ENCODE assay signal across 10 cellular contexts in genomic region chr6:148513145-148514071, GRCh38.
DNase-seq lines count a peak whose midpoint lies in the region; TF ChIP-seq lines count a peak whose summit lies in the region.
"Had no signal": no experiment of that assay in that cellular context is flagged by ENCODE, and none has a peak within 500 bp of the region (broad histone marks: within the 10 kb centered on the region; RNA-seq: fewer than 3 reads in every experiment).

No MANE protein-coding gene starts in this region.

- WGBS in SK-N-SH (ENCODE audit: low lambda C conversion rate): 65% methylated on average over 12 of the region's 14 CpGs
- WGBS in tibial nerve, 2 donors: 23 to 27% methylated on average over 14 of the region's 14 CpGs

- peak overlapping the region; percentile 56 for H3K4me2 ChIP-seq in SK-N-SH

- H4K20me1 ChIP-seq in SK-N-SH (ENCODE audit: insufficient read depth): no peaks in the 10 kb centered on the region

- CTCF ChIA-PET in SK-N-SH (lab: Yijun Ruan, JAX): interaction anchor here (1.7 kb wide), 1 partner anchor 49 kb away, joined by 3 read pairs; no protein-coding TSS in a partner anchor

- intact Hi-C loops in activated CD4-positive, alpha-beta T cell treated with anti-CD3 and anti-CD28 coated beads, Interleukin-2, amount 10 ng/mL, durations not matched to agents 24 days and 14 days (cut with micrococcal nuclease): no loop called here

- no peak overlapping the region for H3K4me3 Mint-ChIP-seq in activated CD4-positive, alpha-beta T cell treated with anti-CD3 and anti-CD28 coated beads, Interleukin-2, amount 10 ng/mL, durations not matched to agents 24 days and 14 days
- H3K4me3 Mint-ChIP-seq: activated T-helper 1 cell treated with anti-CD3 and anti-CD28 coated beads, Interleukin-12 subunit alpha, Interleukin-12 subunit beta, Interleukin-2, Interleukin-4 antibody, amounts not matched to agents 30 ng/mL and 10 ng/mL and 1 ng/mL, durations not matched to agents 14 hours and 24 hours and 36 hours had no signal

- H3K27ac ChIP-seq in SK-N-SH (ENCODE audit: low read depth in 2 of 2, low read length in 1 of 2): peak overlapping the region; percentile 68 to 87
- peak overlapping the region; percentile 76 to 93 (median 88) for H3K27ac ChIP-seq in tibial nerve
- H3K27ac ChIP-seq: HL-60 had no signal

- H3K4me1 Mint-ChIP-seq in activated CD4-positive, alpha-beta T cell treated with anti-CD3 and anti-CD28 coated beads, Interleukin-2, amount 10 ng/mL, durations not matched to agents 24 days and 14 days: no peaks in the 10 kb centered on the region

- TF ChIP-seq POLR2A in tibial nerve (IDR thresholded peaks at IDR 0.05): no peak

- TF ChIP-seq CTCF in SK-N-SH (IDR thresholded peaks at IDR 0.05) (no peak), fibroblast of pulmonary artery (IDR thresholded peaks at IDR 0.05; ENCODE audit: low read length, missing control alignments) (no peak), tibial nerve (IDR thresholded peaks at IDR 0.05) (no peak), GM20000 (IDR thresholded peaks at IDR 0.05; ENCODE audit: extremely low read depth, missing control alignments) (no peak)

- peaks cover 0 to 3% of the 10 kb centered on the region in 2 experiments; a peak in 3 of 4 replicates for H3K4me1 ChIP-seq in SK-N-SH (ENCODE audit: control insufficient read depth in 1 of 2, insufficient read depth in 2 of 2, low read depth in 1 of 2, low read length in 1 of 2)
- peaks cover 0 to 72% (median 10%) of the 10 kb centered on the region in 4 donors for H3K4me1 ChIP-seq in tibial nerve

- H3F3A ChIP-seq in SK-N-SH (replicated peaks; ENCODE audit: insufficient read depth): peaks cover 19% of the 10 kb centered on the region

- DNase-seq in SK-N-SH (no peak), fibroblast of pulmonary artery (ENCODE audit: low read depth) (peak; percentile 60), myocyte (ENCODE audit: low read depth) (peak; percentile 53), tibial nerve (ENCODE audit: low spot score in 2 of 2) (no peak), GM20000 (ENCODE audit: low spot score) (no peak), NCI-H446 (lab: John Stamatoyannopoulos, UW) (no peak)
- DNase-seq in activated CD4-positive, alpha-beta T cell treated with anti-CD3 and anti-CD28 coated beads, Interleukin-2, amount 10 ng/mL, durations not matched to agents 24 days and 14 days: no peak
- no peak for DNase-seq in activated CD4-positive, CD25-positive, alpha-beta regulatory T cell (lab: John Stamatoyannopoulos, UW)

- H2AFZ ChIP-seq in SK-N-SH (ENCODE audit: low read depth): no peak overlapping the region

- H3K27me3 ChIP-seq in SK-N-SH (ENCODE audit: insufficient read depth): no peaks in the 10 kb centered on the region
- no peaks in the 10 kb centered on the region for H3K27me3 ChIP-seq in tibial nerve

- peaks cover 76% of the 10 kb centered on the region for H3K79me2 ChIP-seq in SK-N-SH (ENCODE audit: insufficient read depth)

- H3K9me2 ChIP-seq in SK-N-SH: no peaks in the 10 kb centered on the region

- H3K27me3 Mint-ChIP-seq in activated CD4-positive, alpha-beta T cell treated with anti-CD3 and anti-CD28 coated beads, Interleukin-2, amount 10 ng/mL, durations not matched to agents 24 days and 14 days: peaks cover 13% of the 10 kb centered on the region

- no peak for TF ChIP-seq RAD21 in SK-N-SH (IDR thresholded peaks at IDR 0.05; ENCODE audit: low read length)

- H3K4me3 ChIP-seq in SK-N-SH (ENCODE audit: low read depth in 2 of 2, low read length in 1 of 2) (no peak overlapping the region), fibroblast of pulmonary artery (replicated peaks; ENCODE audit: low read depth, low read length) (no peak overlapping the region), tibial nerve (peak overlapping the region; percentile 15 to 41 (median 20))

- H3K9ac ChIP-seq in SK-N-SH: peak overlapping the region; percentile 57; the same call in 1 of the 2 replicates

- no peaks in the 10 kb centered on the region for H3K9me3 Mint-ChIP-seq in activated CD4-positive, alpha-beta T cell treated with anti-CD3 and anti-CD28 coated beads, Interleukin-2, amount 10 ng/mL, durations not matched to agents 24 days and 14 days
- H3K9me3 Mint-ChIP-seq: activated T-helper 1 cell treated with anti-CD3 and anti-CD28 coated beads, Interleukin-12 subunit alpha, Interleukin-12 subunit beta, Interleukin-2, Interleukin-4 antibody, amounts not matched to agents 30 ng/mL and 10 ng/mL and 1 ng/mL, durations not matched to agents 14 hours and 24 hours and 36 hours had no signal

- H3K36me3 Mint-ChIP-seq in activated CD4-positive, alpha-beta T cell treated with anti-CD3 and anti-CD28 coated beads, Interleukin-2, amount 10 ng/mL, durations not matched to agents 24 days and 14 days (ENCODE audit: low read depth): no peaks in the 10 kb centered on the region

- H3K27ac Mint-ChIP-seq in activated CD4-positive, alpha-beta T cell treated with anti-CD3 and anti-CD28 coated beads, Interleukin-2, amount 10 ng/mL, durations not matched to agents 24 days and 14 days: no peak overlapping the region
- H3K27ac Mint-ChIP-seq: activated T-helper 1 cell treated with anti-CD3 and anti-CD28 coated beads, Interleukin-12 subunit alpha, Interleukin-12 subunit beta, Interleukin-2, Interleukin-4 antibody, amounts not matched to agents 30 ng/mL and 10 ng/mL and 1 ng/mL, durations not matched to agents 14 hours and 24 hours and 36 hours had no signal

- H3K36me3 ChIP-seq in SK-N-SH (replicated peaks in 1 of 2; ENCODE audit: control insufficient read depth in 1 of 2, insufficient read depth in 2 of 2, low read length in 1 of 2) (peaks cover 9 to 24% of the 10 kb centered on the region in 2 experiments), tibial nerve (peaks cover 0 to 4% (median 0%) of the 10 kb centered on the region in 3 donors)

- POLR2A ChIA-PET in SK-N-SH (lab: Yijun Ruan, JAX): no interaction called here

- no peaks in the 10 kb centered on the region for H3K9me3 ChIP-seq in SK-N-SH
- no peaks in the 10 kb centered on the region for H3K9me3 ChIP-seq in tibial nerve

- TF ChIP-seq EP300 in SK-N-SH (IDR thresholded peaks at IDR 0.05; ENCODE audit: borderline replicate concordance in 1 of 2, low read depth in 1 of 2, low read length in 1 of 2): no peak
- peak in 1 of 2 donors; percentile 56 for TF ChIP-seq EP300 in tibial nerve (IDR thresholded peaks at IDR 0.05)

TF ChIP-seq in SK-N-SH, 30 proteins besides CTCF, POLR2A, EP300 and RAD21:
- TF ChIP-seq, protein P1, sequence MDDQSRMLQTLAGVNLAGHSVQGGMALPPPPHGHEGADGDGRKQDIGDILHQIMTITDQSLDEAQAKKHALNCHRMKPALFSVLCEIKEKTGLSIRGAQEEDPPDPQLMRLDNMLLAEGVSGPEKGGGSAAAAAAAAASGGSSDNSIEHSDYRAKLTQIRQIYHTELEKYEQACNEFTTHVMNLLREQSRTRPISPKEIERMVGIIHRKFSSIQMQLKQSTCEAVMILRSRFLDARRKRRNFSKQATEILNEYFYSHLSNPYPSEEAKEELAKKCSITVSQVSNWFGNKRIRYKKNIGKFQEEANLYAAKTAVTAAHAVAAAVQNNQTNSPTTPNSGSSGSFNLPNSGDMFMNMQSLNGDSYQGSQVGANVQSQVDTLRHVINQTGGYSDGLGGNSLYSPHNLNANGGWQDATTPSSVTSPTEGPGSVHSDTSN (IDR thresholded peaks at IDR 0.05): no peak
- TF ChIP-seq GABPA (IDR thresholded peaks at IDR 0.05; ENCODE audit: low read depth) (no peak), FOXM1 (IDR thresholded peaks at IDR 0.05; ENCODE audit: low read depth) (no peak), JUND (IDR thresholded peaks at IDR 0.05) (no peak), YY1 (IDR thresholded peaks at IDR 0.05; ENCODE audit: low read depth) (no peak), POLR2AphosphoS5 (IDR thresholded peaks at IDR 0.05; ENCODE audit: low read depth, low read length) (no peak), SIN3A (IDR thresholded peaks at IDR 0.05; ENCODE audit: borderline replicate concordance, low read depth, low read length) (no peak), NFIC (IDR thresholded peaks at IDR 0.05; ENCODE audit: borderline replicate concordance) (no peak)

Comparison
In these comparisons a context has a peak if more than half of its experiments do, and no peak if none do; other contexts are left out.
1. DNase-seq: peak in fibroblast of pulmonary artery (single experiment) and myocyte (single experiment); none in SK-N-SH (single experiment), tibial nerve (0 of 2), activated CD4-positive, alpha-beta T cell treated with anti-CD3 and anti-CD28 coated beads, Interleukin-2, amount 10 ng/mL, durations not matched to agents 24 days and 14 days (single experiment), GM20000 (single experiment), NCI-H446 (0 of 2) and activated CD4-positive, CD25-positive, alpha-beta regulatory T cell (0 of 4).
2. H3K4me3 ChIP-seq: peak in tibial nerve (4 of 4); none in SK-N-SH (0 of 2) and fibroblast of pulmonary artery (single experiment).